In genomic region chr10:102509387-102509786, GRCh38 we compare ENCODE assay signal across 13 cellular contexts. TPM values are rescaled to one million over a fixed set of nuclear protein-coding genes. Genes with fewer than 3 reads are reported as not detected.
DNase-seq lines count a peak whose midpoint lies in the region; ATAC-seq and TF ChIP-seq lines count a peak whose summit lies in the region.
"Had no signal": no experiment of that assay in that cellular context is flagged by ENCODE, and none has a peak within 500 bp of the region (broad histone marks: within the 10 kb centered on the region; RNA-seq: fewer than 3 reads in every experiment).

No MANE protein-coding gene starts in this region.

- no peak for ATAC-seq in stimulated activated effector memory CD8-positive, alpha-beta T cell treated with anti-CD3 and anti-CD28 coated beads, Interleukin-12 subunit alpha, Interleukin-12 subunit beta, amount 100 ng/mL, for 72 hours

- TF ChIP-seq CTCF in right atrium auricular region (IDR thresholded peaks at IDR 0.05) = no peak

- no peak overlapping the region for H3K4me3 Mint-ChIP-seq in stimulated activated effector memory CD8-positive, alpha-beta T cell treated with anti-CD3 and anti-CD28 coated beads, Interleukin-12 subunit alpha, Interleukin-12 subunit beta, amount 100 ng/mL, for 72 hours
- H3K4me3 Mint-ChIP-seq: central memory CD8-positive, alpha-beta T cell; memory B cell; T-helper 1 cell treated with Interleukin-12 subunit alpha and Interleukin-12 subunit beta and Interleukin-4 antibody, amounts not matched to agents 30 μg/mL and 1 μg/mL, for 36 hours had no signal

- peak overlapping the region; percentile 57 for H3K27ac ChIP-seq in epithelial cell of prostate
- H3K27ac ChIP-seq in right atrium auricular region = no peak overlapping the region
- no peak overlapping the region for H3K27ac ChIP-seq in caudate nucleus (ENCODE audit: low read depth, low read length)
- H3K27ac ChIP-seq: 22Rv1 had no signal

- no peak overlapping the region for H3K4me3 ChIP-seq in right atrium auricular region

- peaks cover 0 to 28% of the 10 kb centered on the region in 2 donors for H3K4me1 ChIP-seq in right atrium auricular region

- H3K27ac Mint-ChIP-seq in stimulated activated effector memory CD8-positive, alpha-beta T cell treated with anti-CD3 and anti-CD28 coated beads, Interleukin-12 subunit alpha, Interleukin-12 subunit beta, amount 100 ng/mL, for 72 hours = peak overlapping the region; percentile 72
- H3K27ac Mint-ChIP-seq: memory B cell; T-helper 1 cell treated with Interleukin-12 subunit alpha and Interleukin-12 subunit beta and Interleukin-4 antibody, amounts not matched to agents 30 μg/mL and 1 μg/mL, for 36 hours had no signal

- H3K36me3 ChIP-seq in right atrium auricular region = peaks cover 18% of the 10 kb centered on the region

- DNase-seq in SIG-M5 treated with dmso at 0.1 percent for 504 hours (lab: John Stamatoyannopoulos, UW; ENCODE audit: unreplicated experiment) = peak; percentile 48
- DNase-seq in SIG-M5 (lab: John Stamatoyannopoulos, UW) = no peak
- peak; percentile 21 for DNase-seq in NOMO-1 treated with dmso at 0.1 percent for 144 hours (lab: John Stamatoyannopoulos, UW; ENCODE audit: unreplicated experiment)
- peak; percentile 48 for DNase-seq in epithelial cell of prostate (ENCODE audit: low read depth, low spot score)
- DNase-seq in stimulated activated effector memory CD8-positive, alpha-beta T cell treated with anti-CD3 and anti-CD28 coated beads, Interleukin-12 subunit alpha, Interleukin-12 subunit beta, amount 100 ng/mL, for 72 hours (ENCODE audit: low spot score in 2 of 2) = no peak
- DNase-seq in OCI-M1 (lab: John Stamatoyannopoulos, UW) = no peak
- DNase-seq in right atrium auricular region (ENCODE audit: low spot score) = no peak
- no peak for DNase-seq in caudate nucleus (lab: John Stamatoyannopoulos, UW)

- H3K4me1 Mint-ChIP-seq in stimulated activated effector memory CD8-positive, alpha-beta T cell treated with anti-CD3 and anti-CD28 coated beads, Interleukin-12 subunit alpha, Interleukin-12 subunit beta, amount 100 ng/mL, for 72 hours = peaks cover 29% of the 10 kb centered on the region

- no peaks in the 10 kb centered on the region for H3K27me3 ChIP-seq in right atrium auricular region

- no peaks in the 10 kb centered on the region for H3K9me3 ChIP-seq in right atrium auricular region

- H3K36me3 Mint-ChIP-seq in stimulated activated effector memory CD8-positive, alpha-beta T cell treated with anti-CD3 and anti-CD28 coated beads, Interleukin-12 subunit alpha, Interleukin-12 subunit beta, amount 100 ng/mL, for 72 hours = peaks cover 39% of the 10 kb centered on the region

- H3K9me3 Mint-ChIP-seq in stimulated activated effector memory CD8-positive, alpha-beta T cell treated with anti-CD3 and anti-CD28 coated beads, Interleukin-12 subunit alpha, Interleukin-12 subunit beta, amount 100 ng/mL, for 72 hours = no peaks in the 10 kb centered on the region
- H3K9me3 Mint-ChIP-seq: central memory CD8-positive, alpha-beta T cell; memory B cell; T-helper 1 cell treated with Interleukin-12 subunit alpha and Interleukin-12 subunit beta and Interleukin-4 antibody, amounts not matched to agents 30 μg/mL and 1 μg/mL, for 36 hours had no signal

RNA-seq across cellular contexts. Expression of gene SUFU, which starts 5.6 kb away (rescaled TPM):
- total RNA-seq in right atrium auricular region = 1 to 10 TPM; 4.9 to 6.4 TPM

RNA-seq across cellular contexts. Expression of gene ACTR1A, which starts 6.9 kb away (rescaled TPM):
- 100 to 1,000 TPM; 107 to 124 TPM for total RNA-seq in right atrium auricular region

RNA-seq across cellular contexts. Expression of gene C10orf95, which starts 58.0 kb away (rescaled TPM):
- not detected for total RNA-seq in right atrium auricular region
- total RNA-seq: posterior vena cava had no signal

Comparison
In these comparisons a context has a peak if more than half of its experiments do, and no peak if none do; other contexts are left out.
1. DNase-seq: peak in SIG-M5 treated with dmso at 0.1 percent for 504 hours (single experiment), NOMO-1 treated with dmso at 0.1 percent for 144 hours (single experiment) and epithelial cell of prostate (single experiment); none in SIG-M5 (single experiment), stimulated activated effector memory CD8-positive, alpha-beta T cell treated with anti-CD3 and anti-CD28 coated beads, Interleukin-12 subunit alpha, Interleukin-12 subunit beta, amount 100 ng/mL, for 72 hours (0 of 2), OCI-M1 (single experiment), right atrium auricular region (single experiment) and caudate nucleus (0 of 61).